In the genomic region with DNA sequence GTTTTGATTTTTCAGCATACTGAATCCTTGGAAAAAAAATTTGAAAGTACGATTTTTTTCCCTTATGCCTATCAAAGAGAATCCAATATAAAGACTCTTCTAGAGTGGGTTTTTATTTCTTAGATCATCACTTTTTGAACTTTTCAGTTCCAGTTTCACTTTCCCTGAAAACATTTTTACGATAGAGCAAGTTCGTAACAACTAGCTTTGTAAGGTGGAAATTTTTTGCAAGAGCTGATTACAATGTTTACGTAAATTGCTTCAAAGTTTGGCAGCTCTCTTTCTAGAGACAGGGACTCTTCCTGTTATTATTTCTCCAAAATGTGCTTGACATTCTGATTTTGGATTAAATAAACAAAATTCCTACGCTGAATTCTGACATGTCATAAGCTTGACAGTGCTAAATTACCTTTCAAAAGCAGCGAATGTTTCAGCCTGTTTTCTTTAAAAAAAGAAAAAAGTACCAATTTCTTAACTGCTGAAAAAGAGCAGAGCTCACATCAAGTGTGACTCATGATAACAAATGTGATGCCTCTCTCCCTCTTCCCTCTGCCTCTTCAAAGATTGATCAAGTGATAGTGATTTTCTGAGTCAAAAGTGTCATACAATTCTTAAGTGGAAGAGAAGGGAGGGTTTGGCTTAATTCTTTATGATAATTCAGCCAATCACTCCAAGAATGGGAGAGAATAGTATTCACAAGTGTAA, we compare ENCODE assay signal across 9 cellular contexts.
DNase-seq lines count a peak whose midpoint lies in the region; ATAC-seq and TF ChIP-seq lines count a peak whose summit lies in the region.
"Had no signal": no experiment of that assay in that cellular context is flagged by ENCODE, and none has a peak within 500 bp of the region (broad histone marks: within the 10 kb centered on the region; RNA-seq: fewer than 3 reads in every experiment).

No MANE protein-coding gene starts in this region.

- peak overlapping the region; percentile 25 for H2AFZ ChIP-seq in PC-3 (ENCODE audit: low read length)
- peak overlapping the region; percentile 24 for H2AFZ ChIP-seq in fibroblast of lung (ENCODE audit: low read length)

- H3K79me2 ChIP-seq in PC-3 (ENCODE audit: low read length) = no peaks in the 10 kb centered on the region
- no peaks in the 10 kb centered on the region for H3K79me2 ChIP-seq in fibroblast of lung (ENCODE audit: control insufficient read depth, insufficient read depth, low read length)

- no peaks in the 10 kb centered on the region for H3K9me3 ChIP-seq in PC-3 (ENCODE audit: low read length)
- H3K9me3 ChIP-seq in fibroblast of lung (ENCODE audit: control insufficient read depth, insufficient read depth, low read depth, low read length) = no peaks in the 10 kb centered on the region

- TF ChIP-seq CTCF in GM10266 (IDR thresholded peaks at IDR 0.05; ENCODE audit: control insufficient read depth, insufficient read depth, low read depth, missing control alignments) = no peak
- TF ChIP-seq CTCF in PC-3 (conservative IDR thresholded peaks at IDR 0.05; ENCODE audit: low read depth, low read length) = no peak
- TF ChIP-seq CTCF in fibroblast of lung (conservative IDR thresholded peaks at IDR 0.05 in 1 of 2, IDR thresholded peaks at IDR 0.05 in 1 of 2; ENCODE audit: low read depth in 1 of 2, low read length in 2 of 2) = no peak

- peaks cover 9% of the 10 kb centered on the region; the same call in 1 of the 2 replicates for H3K27me3 ChIP-seq in PC-3 (ENCODE audit: low read length)
- no peaks in the 10 kb centered on the region for H3K27me3 ChIP-seq in fibroblast of lung (ENCODE audit: control insufficient read depth, insufficient read depth, low read length)

- no peaks in the 10 kb centered on the region for H3K9me2 ChIP-seq in PC-3 (replicated peaks; ENCODE audit: low read length)

- POLR2A ChIA-PET in PC-3 (lab: Charles Lee; ENCODE audit: unreplicated experiment) = no interaction called here

- DNase-seq in GM10266 (ENCODE audit: extremely low spot score) = peak; percentile 6
- DNase-seq in PC-3 = peak; percentile 26
- peak; percentile 18 to 59 for DNase-seq in fibroblast of lung (ENCODE audit: low read depth in 2 of 2)
- DNase-seq in renal cortical epithelial cell (ENCODE audit: low read depth) = peak; percentile 6
- DNase-seq in NCI-H510A (lab: John Stamatoyannopoulos, UW) = no peak
- no peak for DNase-seq in NCI-H2107 treated with DMSO at 0.1 percent for 48 hours (lab: John Stamatoyannopoulos, UW; ENCODE audit: unreplicated experiment)
- DNase-seq in stimulated activated CD4-positive, alpha-beta T cell treated with anti-CD3 and anti-CD28 coated beads, Interleukin-15, amount 100 ng/mL, for 24 hours = no peak
- no peak for DNase-seq in NCI-H187 treated with DMSO at 0.1 percent for 48 hours (lab: John Stamatoyannopoulos, UW)
- DNase-seq: KBM-7 had no signal

- H3F3A ChIP-seq in PC-3 (ENCODE audit: low read length, unreplicated experiment) = no peaks in the 10 kb centered on the region

- 0 out of 2 replicates have a peak, but pooled peaks cover 8% of the 10 kb centered on the region for H3K4me1 ChIP-seq in PC-3 (ENCODE audit: insufficient read depth, low read length)
- no peaks in the 10 kb centered on the region for H3K4me1 ChIP-seq in fibroblast of lung (ENCODE audit: control insufficient read depth, extremely low read depth, insufficient read depth, low read length)

- intact Hi-C loops in PC-3 (cut with micrococcal nuclease) = no loop called here

- H3K4me2 ChIP-seq in PC-3 (ENCODE audit: low read length) = peak overlapping the region; percentile 61
- H3K4me2 ChIP-seq in fibroblast of lung (ENCODE audit: extremely low read depth, insufficient read depth, low read length) = peak overlapping the region; percentile 65

- ATAC-seq in PC-3 = peak; percentile 42

- H3K9ac ChIP-seq in PC-3 (ENCODE audit: low read length) (no peak overlapping the region), fibroblast of lung (ENCODE audit: insufficient read depth, low read length) (no peak overlapping the region)

- H3K4me3 ChIP-seq in PC-3 (ENCODE audit: low read length) = peak overlapping the region; percentile 27; the same call in 1 of the 2 replicates
- peak overlapping the region; percentile 27 to 57 (median 43) for H3K4me3 ChIP-seq in fibroblast of lung (replicated peaks in 1 of 4; ENCODE audit: control extremely low read depth in 1 of 4, insufficient read depth in 1 of 4, low read depth in 3 of 4, low read length in 4 of 4)

- CTCF ChIA-PET in PC-3 (lab: Charles Lee) = interaction anchor here (0.5 to 0.6 kb wide), 2 partner anchors 207 to 1521 kb away, joined by 4 to 10 read pairs; no protein-coding TSS in a partner anchor

- H3K36me3 ChIP-seq in PC-3 (ENCODE audit: low read depth, low read length) (no peaks in the 10 kb centered on the region), fibroblast of lung (ENCODE audit: control insufficient read depth, insufficient read depth, low read length) (no peaks in the 10 kb centered on the region)

- no TSS peak for BruUV-seq in PC-3 (replicated peaks; lab: Mats Ljungman, UMichigan)

- H4K20me1 ChIP-seq in PC-3 (ENCODE audit: low read length) (no peaks in the 10 kb centered on the region), fibroblast of lung (ENCODE audit: control insufficient read depth, extremely low read depth, insufficient read depth, low read length) (no peaks in the 10 kb centered on the region)

- no peak overlapping the region for H3K27ac ChIP-seq in PC-3 (ENCODE audit: low read length)
- no peak overlapping the region for H3K27ac ChIP-seq in fibroblast of lung (ENCODE audit: insufficient read depth, low read length)

Comparison
In these comparisons a context has a peak if more than half of its experiments do, and no peak if none do; other contexts are left out.
1. DNase-seq: peak in GM10266 (single experiment), PC-3 (single experiment), fibroblast of lung (2 of 2) and renal cortical epithelial cell (single experiment); none in NCI-H510A (single experiment), NCI-H2107 treated with DMSO at 0.1 percent for 48 hours (single experiment), stimulated activated CD4-positive, alpha-beta T cell treated with anti-CD3 and anti-CD28 coated beads, Interleukin-15, amount 100 ng/mL, for 24 hours (single experiment) and NCI-H187 treated with DMSO at 0.1 percent for 48 hours (single experiment).